Comparison of ENCODE assay signal across 34 cellular contexts in the genomic region with DNA sequence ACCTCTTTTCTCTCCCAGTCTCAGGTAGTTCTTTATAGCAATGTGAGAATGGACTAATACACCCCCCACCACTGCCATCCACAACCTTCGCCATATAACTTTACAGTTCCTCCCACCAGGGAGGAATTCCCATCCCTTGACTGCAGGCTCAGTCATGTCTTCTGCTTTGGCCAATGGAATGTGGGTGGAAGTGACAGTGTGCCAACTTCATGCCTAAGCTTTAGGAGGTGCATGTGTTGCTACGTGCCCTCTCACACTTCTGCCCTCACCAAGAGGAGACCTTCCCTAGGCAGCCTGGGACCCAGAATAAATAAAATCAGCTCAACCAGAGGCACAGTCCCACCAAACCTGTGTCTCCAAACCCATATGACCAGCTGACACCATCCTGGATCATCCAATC. TPM values are rescaled to one million over a fixed set of nuclear protein-coding genes. Genes with fewer than 3 reads are reported as not detected.
"Had no signal": no experiment of that assay in that cellular context is flagged by ENCODE, and none has a peak within 500 bp of the region (broad histone marks: within the 10 kb centered on the region; RNA-seq: fewer than 3 reads in every experiment).

No MANE protein-coding gene starts in this region.

- DNase-seq: activated B cell treated with CpG ODN at 0.5 μM for 24 hours; activated CD4-positive, alpha-beta T cell treated with anti-CD3 and anti-CD28 coated beads, Interleukin-2, amount 50 U/mL, for 1 hour; activated CD8-positive, alpha-beta memory T cell treated with anti-CD3 and anti-CD28 coated beads, Interleukin-2, amount 10 ng/mL, durations not matched to agents 7 days and 5 days; activated CD8-positive, alpha-beta T cell treated with anti-CD3 and anti-CD28 coated beads, Interleukin-2, amount 10 ng/mL, durations not matched to agents 7 days and 5 days; activated naive CD8-positive, alpha-beta T cell treated with anti-CD3 and anti-CD28 coated beads, Interleukin-2, amount 50 U/mL, for 24 hours; activated T-cell treated with anti-CD3 and anti-CD28 coated beads, Interleukin-2, amount 50 U/mL, for 48 hours; amygdala; dermis blood vessel endothelial cell; effector CD4-positive, alpha-beta T cell; head of caudate nucleus; hippocampal formation; immature natural killer cell; left lung; lower lobe of right lung; mesendoderm; natural killer cell; ovary; retina; sigmoid colon; stimulated activated CD4-positive, alpha-beta T cell treated with anti-CD3 and anti-CD28 coated beads, Interleukin-1b, Interleukin-23, amount 100 ng/mL, for 48 hours; stimulated activated naive B cell treated with anti-CD40 and anti-IgM and Interleukin-4, amounts not matched to agents 10 μg/mL and 1 μg/mL and 100 μg/mL, for 72 hours; stomach; T-helper 1 cell; thyroid gland; upper lobe of left lung had no signal

- H3K4me1 Mint-ChIP-seq: activated B cell treated with CpG ODN at 0.5 μM for 24 hours; activated CD8-positive, alpha-beta memory T cell treated with anti-CD3 and anti-CD28 coated beads, Interleukin-2, amount 10 ng/mL, durations not matched to agents 7 days and 5 days; activated naive CD4-positive, alpha-beta T cell treated with anti-CD3 and anti-CD28 coated beads, Interleukin-2, amount 50 U/mL, for 24 hours; activated naive CD8-positive, alpha-beta T cell treated with anti-CD3 and anti-CD28 coated beads, Interleukin-2, amount 50 U/mL, for 24 hours; central memory CD8-positive, alpha-beta T cell; immature natural killer cell; natural killer cell; stimulated activated naive B cell treated with anti-CD40 and anti-IgM and Interleukin-4, amounts not matched to agents 10 μg/mL and 1 μg/mL and 100 μg/mL, for 72 hours had no signal

- H3K4me3 Mint-ChIP-seq: activated B cell treated with CpG ODN at 0.5 μM for 24 hours; activated CD8-positive, alpha-beta memory T cell treated with anti-CD3 and anti-CD28 coated beads, Interleukin-2, amount 10 ng/mL, durations not matched to agents 7 days and 5 days; activated CD8-positive, alpha-beta T cell treated with anti-CD3 and anti-CD28 coated beads, Interleukin-2, amount 10 ng/mL, durations not matched to agents 7 days and 5 days; activated naive CD4-positive, alpha-beta T cell treated with anti-CD3 and anti-CD28 coated beads, Interleukin-2, amount 50 U/mL, for 24 hours; activated naive CD8-positive, alpha-beta T cell treated with anti-CD3 and anti-CD28 coated beads, Interleukin-2, amount 50 U/mL, for 24 hours; central memory CD8-positive, alpha-beta T cell; immature natural killer cell; natural killer cell; stimulated activated naive B cell treated with anti-CD40 and anti-IgM and Interleukin-4, amounts not matched to agents 10 μg/mL and 1 μg/mL and 100 μg/mL, for 72 hours; T-helper 2 cell treated with Interferon-gamma antibody and Interleukin-4, amounts not matched to agents 5 μg/mL and 100 μg/mL, for 36 hours had no signal

- H3K4me1 ChIP-seq: left lung, lower lobe of right lung, sigmoid colon, stomach, thyroid gland, upper lobe of left lung had no signal

- H3K27ac ChIP-seq: left lung, lower lobe of right lung, ovary, sigmoid colon, stomach, thyroid gland, upper lobe of left lung had no signal

- H3K4me2 ChIP-seq: smooth muscle cell had no signal

- H3K36me3 Mint-ChIP-seq: activated CD8-positive, alpha-beta memory T cell treated with anti-CD3 and anti-CD28 coated beads, Interleukin-2, amount 10 ng/mL, durations not matched to agents 7 days and 5 days; activated naive CD4-positive, alpha-beta T cell treated with anti-CD3 and anti-CD28 coated beads, Interleukin-2, amount 50 U/mL, for 24 hours; immature natural killer cell; natural killer cell; stimulated activated naive B cell treated with anti-CD40 and anti-IgM and Interleukin-4, amounts not matched to agents 10 μg/mL and 1 μg/mL and 100 μg/mL, for 72 hours had no signal

- H3K9me3 Mint-ChIP-seq: activated naive CD4-positive, alpha-beta T cell treated with anti-CD3 and anti-CD28 coated beads, Interleukin-2, amount 50 U/mL, for 24 hours; activated naive CD8-positive, alpha-beta T cell treated with anti-CD3 and anti-CD28 coated beads, Interleukin-2, amount 50 U/mL, for 24 hours; activated T-helper 2 cell treated with anti-CD3 and anti-CD28 coated beads, Interferon-gamma antibody, Interleukin-2, Interleukin-4, amounts not matched to agents 10 μg/mL and 5 μg/mL and 100 μg/mL, durations not matched to agents 14 hours and 24 hours and 36 hours; central memory CD8-positive, alpha-beta T cell; immature natural killer cell; natural killer cell had no signal

- H3K27ac Mint-ChIP-seq: activated B cell treated with CpG ODN at 0.5 μM for 24 hours; activated CD8-positive, alpha-beta memory T cell treated with anti-CD3 and anti-CD28 coated beads, Interleukin-2, amount 10 ng/mL, durations not matched to agents 7 days and 5 days; activated CD8-positive, alpha-beta T cell treated with anti-CD3 and anti-CD28 coated beads, Interleukin-2, amount 10 ng/mL, durations not matched to agents 7 days and 5 days; activated naive CD4-positive, alpha-beta T cell treated with anti-CD3 and anti-CD28 coated beads, Interleukin-2, amount 50 U/mL, for 24 hours; activated naive CD8-positive, alpha-beta T cell treated with anti-CD3 and anti-CD28 coated beads, Interleukin-2, amount 50 U/mL, for 24 hours; activated T-helper 2 cell treated with anti-CD3 and anti-CD28 coated beads, Interferon-gamma antibody, Interleukin-2, Interleukin-4, amounts not matched to agents 10 μg/mL and 5 μg/mL and 100 μg/mL, durations not matched to agents 14 hours and 24 hours and 36 hours; immature natural killer cell; natural killer cell; progenitor cell of endocrine pancreas; stimulated activated naive B cell treated with anti-CD40 and anti-IgM and Interleukin-4, amounts not matched to agents 10 μg/mL and 1 μg/mL and 100 μg/mL, for 72 hours; T-helper 2 cell treated with Interferon-gamma antibody and Interleukin-4, amounts not matched to agents 5 μg/mL and 100 μg/mL, for 36 hours had no signal

- ATAC-seq: activated CD8-positive, alpha-beta memory T cell treated with anti-CD3 and anti-CD28 coated beads, Interleukin-2, amount 10 ng/mL, durations not matched to agents 7 days and 5 days; activated CD8-positive, alpha-beta T cell treated with anti-CD3 and anti-CD28 coated beads, Interleukin-2, amount 10 ng/mL, durations not matched to agents 7 days and 5 days; activated naive CD8-positive, alpha-beta T cell treated with anti-CD3 and anti-CD28 coated beads, Interleukin-2, amount 50 U/mL, for 24 hours; left lung; lower lobe of right lung; natural killer cell; stimulated activated naive B cell treated with anti-CD40 and anti-IgM and Interleukin-4, amounts not matched to agents 10 μg/mL and 1 μg/mL and 100 μg/mL, for 72 hours had no signal

- H3K9me3 ChIP-seq: left lung, lower lobe of right lung, ovary, sigmoid colon, stomach, thyroid gland, upper lobe of left lung had no signal

- H3K27me3 Mint-ChIP-seq: progenitor cell of endocrine pancreas; stimulated activated naive B cell treated with anti-CD40 and anti-IgM and Interleukin-4, amounts not matched to agents 10 μg/mL and 1 μg/mL and 100 μg/mL, for 72 hours had no signal

- H3K36me3 ChIP-seq: left lung, lower lobe of right lung, ovary, sigmoid colon, thyroid gland, upper lobe of left lung had no signal

- H3K27me3 ChIP-seq: left lung, ovary, sigmoid colon, stomach, thyroid gland, upper lobe of left lung had no signal

- H3K4me3 ChIP-seq: left lung, lower lobe of right lung, ovary, sigmoid colon, smooth muscle cell, stomach, thyroid gland, upper lobe of left lung had no signal

RNA-seq across cellular contexts. Expression of gene LRRN4, which starts 33.0 kb away (rescaled TPM):
- total RNA-seq: activated B cell treated with CpG ODN at 0.5 μM for 24 hours; activated CD8-positive, alpha-beta memory T cell treated with anti-CD3 and anti-CD28 coated beads, Interleukin-2, amount 10 ng/mL, durations not matched to agents 7 days and 5 days; activated CD8-positive, alpha-beta T cell treated with anti-CD3 and anti-CD28 coated beads, Interleukin-2, amount 10 ng/mL, durations not matched to agents 7 days and 5 days; activated T-helper 2 cell treated with anti-CD3 and anti-CD28 coated beads, Interferon-gamma antibody, Interleukin-2, Interleukin-4, amounts not matched to agents 10 μg/mL and 5 μg/mL and 100 μg/mL, durations not matched to agents 14 hours and 24 hours and 36 hours; fibroblast of villous mesenchyme; mononuclear cell; natural killer cell; thyroid gland had no signal
- polyA plus RNA-seq: fibroblast of lung, immature natural killer cell had no signal

RNA-seq across cellular contexts. Expression of gene FERMT1, which starts 36.0 kb away (rescaled TPM):
- total RNA-seq: activated B cell treated with CpG ODN at 0.5 μM for 24 hours; activated CD8-positive, alpha-beta T cell treated with anti-CD3 and anti-CD28 coated beads, Interleukin-2, amount 10 ng/mL, durations not matched to agents 7 days and 5 days; natural killer cell had no signal
- polyA plus RNA-seq: immature natural killer cell had no signal
